Comparison of ENCODE assay signal across 28 cellular contexts in genomic region chr15:78213956-78214355, GRCh38. TPM values are rescaled to one million over a fixed set of nuclear protein-coding genes. Genes with fewer than 3 reads are reported as not detected.
"Had no signal": no experiment of that assay in that cellular context is flagged by ENCODE, and none has a peak within 500 bp of the region (broad histone marks: within the 10 kb centered on the region; RNA-seq: fewer than 3 reads in every experiment).

No MANE protein-coding gene starts in this region.

- ATAC-seq: activated CD8-positive, alpha-beta T cell treated with anti-CD3 and anti-CD28 coated beads for 36 hours; activated T-cell treated with anti-CD3 and anti-CD28 coated beads, Interleukin-2, amount 50 U/mL, for 4 hours; activated T-helper 17 cell treated with anti-CD3 and anti-CD28 coated beads, Interleukin-2, amount 50 U/mL, for 72 hours; effector memory CD8-positive, alpha-beta T cell; left lobe of liver; lower lobe of right lung; mucosa of descending colon; right lobe of liver; stimulated activated effector memory CD8-positive, alpha-beta T cell treated with anti-CD3 and anti-CD28 coated beads, Interleukin-12 subunit alpha, Interleukin-12 subunit beta, amount 100 ng/mL, for 72 hours had no signal

- H3K4me3 ChIP-seq: colonic mucosa, lower lobe of right lung, mucosa of descending colon, right lobe of liver, tibial artery had no signal

- H3K9me3 ChIP-seq: colonic mucosa, lower lobe of right lung, mucosa of descending colon, right lobe of liver, tibial artery had no signal

- H3K27me3 ChIP-seq: colonic mucosa, right lobe of liver had no signal

- H3K36me3 ChIP-seq: colonic mucosa, lower lobe of right lung, right lobe of liver, tibial artery had no signal

- H3K4me1 ChIP-seq: lower lobe of right lung had no signal

- DNase-seq: activated B cell treated with CpG ODN at 0.5 μM for 24 hours; activated CD4-positive, alpha-beta T cell treated with anti-CD3 and anti-CD28 coated beads, Interleukin-2, amount 50 U/mL, for 1 hour; activated CD8-positive, alpha-beta T cell treated with anti-CD3 and anti-CD28 coated beads for 36 hours; activated gamma-delta T cell treated with Interleukin-2 at 50 U/mL for 16 hours; activated naive CD4-positive, alpha-beta T cell treated with anti-CD3 and anti-CD28 coated beads, Interleukin-2, amount 50 U/mL, for 16 hours; activated T-cell treated with anti-CD3 and anti-CD28 coated beads, Interleukin-2, amount 50 U/mL, for 4 hours; amygdala; central memory CD4-positive, alpha-beta T cell; colonic mucosa; effector memory CD8-positive, alpha-beta T cell; erythroblast; hypothalamus; immature natural killer cell; lower lobe of right lung; mesendoderm; mucosa of descending colon; right lobe of liver; stimulated activated CD4-positive, alpha-beta T cell treated with anti-CD3 and anti-CD28 coated beads, Interleukin-12 subunit alpha, Interleukin-12 subunit beta, amount 100 ng/mL, for 4 hours; stimulated activated CD4-positive, alpha-beta T cell treated with anti-CD3 and anti-CD28 coated beads, Interleukin-4, amount 100 ng/mL, for 1 hour; T-helper 1 cell; tibial artery had no signal

- H3K27ac ChIP-seq: colonic mucosa, lower lobe of right lung, right lobe of liver, tibial artery had no signal

RNA-seq across cellular contexts. Expression of gene ACSBG1, which starts 20.4 kb away (rescaled TPM):
- total RNA-seq: activated T-cell treated with anti-CD3 and anti-CD28 coated beads, Interleukin-2, amount 50 U/mL, for 4 hours; activated T-helper 17 cell treated with anti-CD3 and anti-CD28 coated beads, Interleukin-2, amount 50 U/mL, for 72 hours; fibroblast of lung; left lobe of liver; osteocyte; posterior vena cava; right lobe of liver; subcutaneous adipose tissue had no signal

RNA-seq across cellular contexts. Expression of gene DNAJA4, which starts 50.4 kb away (rescaled TPM):
- total RNA-seq: osteocyte had no signal
